29 cellular contexts compared by ENCODE assay signal in the genomic region with DNA sequence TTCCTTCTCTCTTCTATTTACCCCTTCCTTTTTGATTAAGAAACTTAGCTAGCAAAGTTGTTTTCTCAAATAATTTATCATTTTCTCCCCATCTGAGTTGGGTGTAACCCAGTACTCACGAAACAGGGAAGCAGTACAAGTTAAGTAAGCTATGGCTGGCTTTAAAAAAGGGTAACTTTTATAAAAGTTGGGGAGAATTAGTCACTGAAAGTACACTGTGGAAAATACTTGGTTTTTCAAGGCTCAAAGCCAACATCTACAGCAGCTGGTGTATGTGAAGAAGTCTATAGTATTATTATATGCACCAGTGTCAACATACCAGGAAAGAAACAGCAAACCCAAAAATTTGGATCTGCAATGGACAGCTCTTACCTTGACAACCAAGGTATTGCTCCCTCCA. TPM values are rescaled to one million over a fixed set of nuclear protein-coding genes. Genes with fewer than 3 reads are reported as not detected.
DNase-seq lines count a peak whose midpoint lies in the region; ATAC-seq, FAIRE-seq and TF ChIP-seq lines count a peak whose summit lies in the region.
"Had no signal": no experiment of that assay in that cellular context is flagged by ENCODE, and none has a peak within 500 bp of the region (broad histone marks: within the 10 kb centered on the region; RNA-seq: fewer than 3 reads in every experiment).

No MANE protein-coding gene starts in this region.

- no peak overlapping the region for H3K4me3 ChIP-seq in left ventricle myocardium inferior
- no peak overlapping the region for H3K4me3 ChIP-seq in right cardiac atrium (ENCODE audit: low read length)
- no peak overlapping the region for H3K4me3 ChIP-seq in smooth muscle cell
- H3K4me3 ChIP-seq: BLaER1 treated with 17β-estradiol and CSF1 and Interleukin-3, amounts not matched to agents 10 nM and 100 nM; esophagus muscularis mucosa; mucosa of descending colon; pancreas; PC-9; right lobe of liver had no signal

- no peak for FAIRE-seq in urothelium cell line (lab: Jason Lieb, UNC)
- FAIRE-seq: D721Med, frontal cortex, GM12891, HTR-8/SVneo, islet of Langerhans, pancreas had no signal

- no peak overlapping the region for H3K4me3 Mint-ChIP-seq in effector memory CD8-positive, alpha-beta T cell
- no peak overlapping the region for H3K4me3 Mint-ChIP-seq in activated T-helper 1 cell treated with anti-CD3 and anti-CD28 coated beads, Interleukin-12 subunit alpha, Interleukin-12 subunit beta, Interleukin-2, Interleukin-4 antibody, amounts not matched to agents 30 ng/mL and 10 ng/mL and 1 ng/mL, durations not matched to agents 14 hours and 24 hours and 36 hours
- H3K4me3 Mint-ChIP-seq: activated B cell treated with CpG ODN at 0.5 μM for 24 hours; activated CD4-positive, alpha-beta memory T cell treated with anti-CD3 and anti-CD28 coated beads for 36 hours; brain; nephron had no signal

- DNase-seq in left ventricle myocardium inferior = no peak
- no peak for DNase-seq in right cardiac atrium
- no peak for DNase-seq in effector memory CD8-positive, alpha-beta T cell
- DNase-seq in smooth muscle cell (lab: John Stamatoyannopoulos, UW; ENCODE audit: unreplicated experiment) = no peak
- DNase-seq in activated T-helper 1 cell treated with anti-CD3 and anti-CD28 coated beads, Interleukin-12 subunit alpha, Interleukin-12 subunit beta, Interleukin-2, Interleukin-4 antibody, amounts not matched to agents 30 ng/mL and 10 ng/mL and 1 ng/mL, durations not matched to agents 14 hours and 24 hours and 36 hours (ENCODE audit: low spot score) = no peak
- no peak for DNase-seq in urothelium cell line (ENCODE audit: low spot score)
- DNase-seq in SW 1271 (lab: John Stamatoyannopoulos, UW) = no peak
- DNase-seq: activated B cell treated with CpG ODN at 0.5 μM for 24 hours; activated CD4-positive, alpha-beta memory T cell treated with anti-CD3 and anti-CD28 coated beads for 36 hours; effector CD4-positive, alpha-beta T cell; H7; KBM-7; mucosa of descending colon; NCI-H146; NCI-H510A treated with DMSO at 0.1 percent for 48 hours; pancreas; PC-9; right lobe of liver; Right ventricle myocardium superior; stimulated activated CD4-positive, alpha-beta T cell treated with anti-CD3 and anti-CD28 coated beads, Interleukin-4, amount 100 ng/mL, for 4 hours had no signal

- peaks cover 86% of the 10 kb centered on the region for H4K20me1 ChIP-seq in smooth muscle cell (ENCODE audit: low read depth)

- peaks cover 47% of the 10 kb centered on the region for H3K36me3 ChIP-seq in left ventricle myocardium inferior
- peaks cover 5% of the 10 kb centered on the region for H3K36me3 ChIP-seq in smooth muscle cell (ENCODE audit: low read depth)

- H2AFZ ChIP-seq in smooth muscle cell (ENCODE audit: low read depth) = no peak overlapping the region
- H2AFZ ChIP-seq: PC-9 had no signal

- H3K27me3 Mint-ChIP-seq in effector memory CD8-positive, alpha-beta T cell = no peaks in the 10 kb centered on the region
- no peaks in the 10 kb centered on the region for H3K27me3 Mint-ChIP-seq in activated T-helper 1 cell treated with anti-CD3 and anti-CD28 coated beads, Interleukin-12 subunit alpha, Interleukin-12 subunit beta, Interleukin-2, Interleukin-4 antibody, amounts not matched to agents 30 ng/mL and 10 ng/mL and 1 ng/mL, durations not matched to agents 14 hours and 24 hours and 36 hours (ENCODE audit: insufficient read depth)
- H3K27me3 Mint-ChIP-seq: activated B cell treated with CpG ODN at 0.5 μM for 24 hours; activated CD4-positive, alpha-beta memory T cell treated with anti-CD3 and anti-CD28 coated beads for 36 hours; brain had no signal

- H3K27me3 ChIP-seq in left ventricle myocardium inferior (ENCODE audit: low read depth) (no peaks in the 10 kb centered on the region), right cardiac atrium (ENCODE audit: control insufficient read depth, insufficient read depth) (no peaks in the 10 kb centered on the region), smooth muscle cell (ENCODE audit: low read depth) (no peaks in the 10 kb centered on the region)
- H3K27me3 ChIP-seq: BLaER1 treated with 17β-estradiol and CSF1 and Interleukin-3, amounts not matched to agents 10 nM and 100 nM; esophagus muscularis mucosa; pancreas; right lobe of liver had no signal

- H3K36me3 Mint-ChIP-seq in effector memory CD8-positive, alpha-beta T cell (ENCODE audit: insufficient read depth) = peaks cover 26% of the 10 kb centered on the region
- peaks cover 22% of the 10 kb centered on the region for H3K36me3 Mint-ChIP-seq in activated T-helper 1 cell treated with anti-CD3 and anti-CD28 coated beads, Interleukin-12 subunit alpha, Interleukin-12 subunit beta, Interleukin-2, Interleukin-4 antibody, amounts not matched to agents 30 ng/mL and 10 ng/mL and 1 ng/mL, durations not matched to agents 14 hours and 24 hours and 36 hours (ENCODE audit: low read depth)

- intact Hi-C loops in left ventricle myocardium inferior (cut with micrococcal nuclease) = no loop called here
- intact Hi-C loops in right cardiac atrium (cut with DNase I) = loop anchor here in 1 of 4 donors (5.0 kb wide), 1 partner anchor 311 kb away; no protein-coding TSS in a partner anchor
- intact Hi-C loops in activated T-helper 1 cell treated with anti-CD3 and anti-CD28 coated beads, Interleukin-12 subunit alpha, Interleukin-12 subunit beta, Interleukin-2, Interleukin-4 antibody, amounts not matched to agents 30 ng/mL and 10 ng/mL and 1 ng/mL, durations not matched to agents 14 hours and 24 hours and 36 hours (cut with micrococcal nuclease) = no loop called here

- peak overlapping the region; percentile 57 to 67 for H3K27ac Mint-ChIP-seq in effector memory CD8-positive, alpha-beta T cell
- H3K27ac Mint-ChIP-seq in activated T-helper 1 cell treated with anti-CD3 and anti-CD28 coated beads, Interleukin-12 subunit alpha, Interleukin-12 subunit beta, Interleukin-2, Interleukin-4 antibody, amounts not matched to agents 30 ng/mL and 10 ng/mL and 1 ng/mL, durations not matched to agents 14 hours and 24 hours and 36 hours = no peak overlapping the region
- H3K27ac Mint-ChIP-seq: activated B cell treated with CpG ODN at 0.5 μM for 24 hours; activated CD4-positive, alpha-beta memory T cell treated with anti-CD3 and anti-CD28 coated beads for 36 hours; brain had no signal

- H3K4me2 ChIP-seq in smooth muscle cell = no peak overlapping the region
- H3K4me2 ChIP-seq: BLaER1 treated with 17β-estradiol and CSF1 and Interleukin-3, amounts not matched to agents 10 nM and 100 nM had no signal

- peaks cover 3 to 5% of the 10 kb centered on the region in 2 donors for H3K4me1 Mint-ChIP-seq in effector memory CD8-positive, alpha-beta T cell (ENCODE audit: low read depth in 2 of 2)
- H3K4me1 Mint-ChIP-seq in activated T-helper 1 cell treated with anti-CD3 and anti-CD28 coated beads, Interleukin-12 subunit alpha, Interleukin-12 subunit beta, Interleukin-2, Interleukin-4 antibody, amounts not matched to agents 30 ng/mL and 10 ng/mL and 1 ng/mL, durations not matched to agents 14 hours and 24 hours and 36 hours (ENCODE audit: low read depth) = peaks cover 9% of the 10 kb centered on the region
- H3K4me1 Mint-ChIP-seq: activated B cell treated with CpG ODN at 0.5 μM for 24 hours had no signal

- H3F3A ChIP-seq in smooth muscle cell (ENCODE audit: low read depth) = no peaks in the 10 kb centered on the region

- H3K27ac ChIP-seq in left ventricle myocardium inferior (replicated peaks) = peak overlapping the region; percentile 9
- H3K27ac ChIP-seq in right cardiac atrium (ENCODE audit: low read length) = no peak overlapping the region
- H3K27ac ChIP-seq in smooth muscle cell (ENCODE audit: low read depth) = peak overlapping the region; percentile 82
- H3K27ac ChIP-seq: BLaER1 treated with 17β-estradiol and CSF1 and Interleukin-3, amounts not matched to agents 10 nM and 100 nM; esophagus muscularis mucosa; pancreas; right lobe of liver had no signal

- H3K9me3 ChIP-seq in left ventricle myocardium inferior (replicated peaks) (no peaks in the 10 kb centered on the region), right cardiac atrium (ENCODE audit: control insufficient read depth, low read length) (no peaks in the 10 kb centered on the region), smooth muscle cell (replicated peaks; ENCODE audit: low read depth) (no peaks in the 10 kb centered on the region)
- H3K9me3 ChIP-seq: BLaER1 treated with 17β-estradiol and CSF1 and Interleukin-3, amounts not matched to agents 10 nM and 100 nM; esophagus muscularis mucosa; mucosa of descending colon; pancreas; right lobe of liver had no signal

- ATAC-seq in right cardiac atrium = no peak
- ATAC-seq in effector memory CD8-positive, alpha-beta T cell (replicated peaks) = no peak
- ATAC-seq: mucosa of descending colon, pancreas, right lobe of liver had no signal

- no peak for TF ChIP-seq CTCF in left ventricle myocardium inferior (IDR thresholded peaks at IDR 0.05; ENCODE audit: borderline replicate concordance)
- TF ChIP-seq CTCF in smooth muscle cell (IDR thresholded peaks at IDR 0.05; ENCODE audit: borderline replicate concordance, insufficient read depth, poor library complexity, severe bottlenecking) = no peak

- H3K9ac ChIP-seq in smooth muscle cell (ENCODE audit: low read depth) = no peak overlapping the region
- H3K9ac ChIP-seq: BLaER1 treated with 17β-estradiol and CSF1 and Interleukin-3, amounts not matched to agents 10 nM and 100 nM had no signal

- H3K79me2 ChIP-seq in smooth muscle cell (ENCODE audit: low read depth) = peaks cover 7% of the 10 kb centered on the region

- H3K9me3 Mint-ChIP-seq in effector memory CD8-positive, alpha-beta T cell = no peaks in the 10 kb centered on the region
- H3K9me3 Mint-ChIP-seq in activated T-helper 1 cell treated with anti-CD3 and anti-CD28 coated beads, Interleukin-12 subunit alpha, Interleukin-12 subunit beta, Interleukin-2, Interleukin-4 antibody, amounts not matched to agents 30 ng/mL and 10 ng/mL and 1 ng/mL, durations not matched to agents 14 hours and 24 hours and 36 hours = no peaks in the 10 kb centered on the region
- H3K9me3 Mint-ChIP-seq: activated B cell treated with CpG ODN at 0.5 μM for 24 hours; activated CD4-positive, alpha-beta memory T cell treated with anti-CD3 and anti-CD28 coated beads for 36 hours; brain; nephron had no signal

- WGBS in right cardiac atrium = 64% methylated on average over 1 of the region's 1 CpG
- WGBS in smooth muscle cell (ENCODE audit: low lambda C conversion rate) = 94% methylated on average over 1 of the region's 1 CpG

- H3K4me1 ChIP-seq in left ventricle myocardium inferior (peaks cover 48% of the 10 kb centered on the region), right cardiac atrium (ENCODE audit: control insufficient read depth, insufficient read depth, low read length) (peaks cover 13% of the 10 kb centered on the region), smooth muscle cell (ENCODE audit: low read depth) (no peaks in the 10 kb centered on the region)
- H3K4me1 ChIP-seq: right lobe of liver had no signal

RNA-seq across cellular contexts. Expression of a gene that starts 25.5 kb away (rescaled TPM):
- 53.1 TPM for total RNA-seq in left ventricle myocardium inferior
- 10 to 100 TPM; 40.0 to 65.1 (median 53.3) TPM for total RNA-seq in right cardiac atrium
- polyA plus RNA-seq in right cardiac atrium = 51.4 TPM
- 92.4 and 105 TPM in 2 replicates for total RNA-seq in smooth muscle cell
- 68.8 and 72.6 TPM in 2 replicates for polyA plus RNA-seq in smooth muscle cell
- total RNA-seq in activated T-helper 1 cell treated with anti-CD3 and anti-CD28 coated beads, Interleukin-12 subunit alpha, Interleukin-12 subunit beta, Interleukin-2, Interleukin-4 antibody, amounts not matched to agents 30 ng/mL and 10 ng/mL and 1 ng/mL, durations not matched to agents 14 hours and 24 hours and 36 hours = 103 and 107 TPM in 2 replicates

RNA-seq across cellular contexts. Expression of a gene that starts 54.7 kb away (rescaled TPM):
- 17.2 TPM for total RNA-seq in left ventricle myocardium inferior
- total RNA-seq in right cardiac atrium = 10 to 100 TPM; 14.1 to 19.7 (median 17.2) TPM
- polyA plus RNA-seq in right cardiac atrium = 8.6 TPM
- total RNA-seq in smooth muscle cell = 18.4 and 23.3 TPM in 2 replicates
- 26.7 and 32.9 TPM in 2 replicates for polyA plus RNA-seq in smooth muscle cell
- 58.4 and 61.4 TPM in 2 replicates for total RNA-seq in activated T-helper 1 cell treated with anti-CD3 and anti-CD28 coated beads, Interleukin-12 subunit alpha, Interleukin-12 subunit beta, Interleukin-2, Interleukin-4 antibody, amounts not matched to agents 30 ng/mL and 10 ng/mL and 1 ng/mL, durations not matched to agents 14 hours and 24 hours and 36 hours
